In genomic region chr9:90893706-90894105, GRCh38 we compare ENCODE assay signal across 20 cellular contexts.
"Had no signal": no experiment of that assay in that cellular context is flagged by ENCODE, and none has a peak within 500 bp of the region (broad histone marks: within the 10 kb centered on the region; RNA-seq: fewer than 3 reads in every experiment).

No MANE protein-coding gene starts in this region.

- H3K27ac Mint-ChIP-seq: naive thymus-derived CD8-positive, alpha-beta T cell; progenitor cell of endocrine pancreas; stimulated activated naive CD8-positive, alpha-beta T cell treated with anti-CD3 and anti-CD28 coated beads, Interleukin-15, Interleukin-2, amounts not matched to agents 100 ng/mL and 50 ng/mL, for 24 hours had no signal

- H3K4me1 Mint-ChIP-seq: naive thymus-derived CD8-positive, alpha-beta T cell had no signal

- H3K9me3 Mint-ChIP-seq: naive thymus-derived CD8-positive, alpha-beta T cell; stimulated activated naive CD8-positive, alpha-beta T cell treated with anti-CD3 and anti-CD28 coated beads, Interleukin-15, Interleukin-2, amounts not matched to agents 100 ng/mL and 50 ng/mL, for 24 hours had no signal

- H3K4me3 Mint-ChIP-seq: naive thymus-derived CD8-positive, alpha-beta T cell; neural crest cell; stimulated activated naive CD8-positive, alpha-beta T cell treated with anti-CD3 and anti-CD28 coated beads, Interleukin-15, Interleukin-2, amounts not matched to agents 100 ng/mL and 50 ng/mL, for 24 hours had no signal

- ATAC-seq: esophagus mucosa; gastrocnemius medialis; heart right ventricle; mucosa of descending colon; naive thymus-derived CD8-positive, alpha-beta T cell; pancreas; right cardiac atrium had no signal

- DNase-seq: dorsolateral prefrontal cortex; effector CD8-positive, alpha-beta T cell; gastrocnemius medialis; heart right ventricle; hypothalamus; kidney glomerular epithelial cell; mucosa of descending colon; naive thymus-derived CD8-positive, alpha-beta T cell; nucleus accumbens; pancreas; right cardiac atrium; small intestine; stimulated activated CD4-positive, alpha-beta T cell treated with anti-CD3 and anti-CD28 coated beads, Interleukin-12 subunit alpha, Interleukin-12 subunit beta, amount 100 ng/mL, for 4 hours; tibial artery; upper lobe of left lung; uterus had no signal

- H3K36me3 Mint-ChIP-seq: naive thymus-derived CD8-positive, alpha-beta T cell had no signal
